ENCODE assay signal across 24 cellular contexts in genomic region chrX:65608021-65608420, GRCh38. TPM values are rescaled to one million over a fixed set of nuclear protein-coding genes. Genes with fewer than 3 reads are reported as not detected.
DNase-seq lines count a peak whose midpoint lies in the region; ATAC-seq, FAIRE-seq and TF ChIP-seq lines count a peak whose summit lies in the region.
"Had no signal": no experiment of that assay in that cellular context is flagged by ENCODE, and none has a peak within 500 bp of the region (broad histone marks: within the 10 kb centered on the region; RNA-seq: fewer than 3 reads in every experiment).

No MANE protein-coding gene starts in this region.

- H3K36me3 Mint-ChIP-seq in T-helper 2 cell treated with Interferon-gamma antibody and Interleukin-4, amounts not matched to agents 5 μg/mL and 100 μg/mL, for 36 hours (ENCODE audit: low read depth) = peaks cover 5% of the 10 kb centered on the region
- no peaks in the 10 kb centered on the region for H3K36me3 Mint-ChIP-seq in natural killer cell
- H3K36me3 Mint-ChIP-seq: stimulated activated naive B cell treated with anti-CD40 and anti-IgM and Interleukin-4, amounts not matched to agents 10 μg/mL and 1 μg/mL and 100 μg/mL, for 72 hours had no signal

- H3K4me3 ChIP-seq in bronchial epithelial cell (ENCODE audit: low read depth, low read length) = no peak overlapping the region
- H3K4me3 ChIP-seq: cardiac muscle cell, HAP-1, heart right ventricle, K562, SK-N-MC, thyroid gland had no signal

- intact Hi-C loops in natural killer cell (cut with micrococcal nuclease) = no loop called here

- ATAC-seq in natural killer cell (no peak), GM19467 (IDR thresholded peaks at IDR 0.05; ENCODE audit: unreplicated experiment) (no peak)
- ATAC-seq: heart right ventricle, K562 had no signal

- no peaks in the 10 kb centered on the region for H3K36me3 ChIP-seq in bronchial epithelial cell (ENCODE audit: control insufficient read depth, insufficient read depth, low read length)
- H3K36me3 ChIP-seq: cardiac muscle cell, HAP-1, heart right ventricle, thyroid gland had no signal

- FAIRE-seq in bronchial epithelial cell (lab: Jason Lieb, UNC) = peak; percentile 50
- FAIRE-seq: K562 had no signal

- no peaks in the 10 kb centered on the region for H3K27me3 Mint-ChIP-seq in T-helper 2 cell treated with Interferon-gamma antibody and Interleukin-4, amounts not matched to agents 5 μg/mL and 100 μg/mL, for 36 hours (ENCODE audit: low read depth)
- H3K27me3 Mint-ChIP-seq in natural killer cell (ENCODE audit: low read depth in 2 of 2) = no peaks in the 10 kb centered on the region
- H3K27me3 Mint-ChIP-seq: activated B cell treated with CpG ODN at 0.5 μM for 24 hours; dendritic cell treated with granulocyte-macrophage colony-stimulating factor and Interleukin-4, amounts not matched to agents 40 ng/mL and 50 ng/mL, for 4 days had no signal

- H3K27ac Mint-ChIP-seq in T-helper 2 cell treated with Interferon-gamma antibody and Interleukin-4, amounts not matched to agents 5 μg/mL and 100 μg/mL, for 36 hours = peak overlapping the region; percentile 78
- H3K27ac Mint-ChIP-seq in natural killer cell = peak overlapping the region; percentile 60 to 77
- H3K27ac Mint-ChIP-seq: activated B cell treated with CpG ODN at 0.5 μM for 24 hours; dendritic cell treated with granulocyte-macrophage colony-stimulating factor and Interleukin-4, amounts not matched to agents 40 ng/mL and 50 ng/mL, for 4 days; stimulated activated naive B cell treated with anti-CD40 and anti-IgM and Interleukin-4, amounts not matched to agents 10 μg/mL and 1 μg/mL and 100 μg/mL, for 72 hours had no signal

- H3K9me3 Mint-ChIP-seq in T-helper 2 cell treated with Interferon-gamma antibody and Interleukin-4, amounts not matched to agents 5 μg/mL and 100 μg/mL, for 36 hours = no peaks in the 10 kb centered on the region
- H3K9me3 Mint-ChIP-seq in natural killer cell = no peaks in the 10 kb centered on the region
- H3K9me3 Mint-ChIP-seq: activated B cell treated with CpG ODN at 0.5 μM for 24 hours; dendritic cell treated with granulocyte-macrophage colony-stimulating factor and Interleukin-4, amounts not matched to agents 40 ng/mL and 50 ng/mL, for 4 days had no signal

- no peaks in the 10 kb centered on the region for H3K27me3 ChIP-seq in bronchial epithelial cell (ENCODE audit: control insufficient read depth, insufficient read depth, low read length)
- H3K27me3 ChIP-seq: cardiac muscle cell, thyroid gland had no signal

- no peak overlapping the region for H3K4me3 Mint-ChIP-seq in T-helper 2 cell treated with Interferon-gamma antibody and Interleukin-4, amounts not matched to agents 5 μg/mL and 100 μg/mL, for 36 hours
- H3K4me3 Mint-ChIP-seq in natural killer cell = peak overlapping the region; percentile 60
- H3K4me3 Mint-ChIP-seq: activated B cell treated with CpG ODN at 0.5 μM for 24 hours; dendritic cell treated with granulocyte-macrophage colony-stimulating factor and Interleukin-4, amounts not matched to agents 40 ng/mL and 50 ng/mL, for 4 days; stimulated activated naive B cell treated with anti-CD40 and anti-IgM and Interleukin-4, amounts not matched to agents 10 μg/mL and 1 μg/mL and 100 μg/mL, for 72 hours had no signal

- DNase-seq in T-helper 2 cell treated with Interferon-gamma antibody and Interleukin-4, amounts not matched to agents 5 μg/mL and 100 μg/mL, for 36 hours (ENCODE audit: low spot score) = no peak
- no peak for DNase-seq in T-helper 2 cell
- peak; percentile 8 for DNase-seq in M059J (ENCODE audit: low read depth)
- peak; percentile 41 for DNase-seq in bronchial epithelial cell (ENCODE audit: low read depth)
- no peak for DNase-seq in natural killer cell
- DNase-seq in erythroblast (lab: John Stamatoyannopoulos, UW) = no peak
- DNase-seq in NCI-H2171 (lab: John Stamatoyannopoulos, UW) = no peak
- DNase-seq: 8988T; activated B cell treated with CpG ODN at 0.5 μM for 24 hours; activated effector memory CD4-positive, alpha-beta T cell treated with anti-CD3 and anti-CD28 coated beads, Interleukin-2, amount 50 U/mL, for 16 hours; DMS79; heart right ventricle; NCI-H146; NCI-H69; stimulated activated CD4-positive, alpha-beta T cell treated with anti-CD3 and anti-CD28 coated beads, Interleukin-2, amount 100 ng/mL, for 24 hours; stimulated activated naive B cell treated with anti-CD40 and anti-IgM and Interleukin-4, amounts not matched to agents 10 μg/mL and 1 μg/mL and 100 μg/mL, for 72 hours; T1000; thyroid gland had no signal

- TF ChIP-seq CTCF in bronchial epithelial cell (IDR thresholded peaks at IDR 0.05; ENCODE audit: insufficient read depth, low read length, severe bottlenecking) = no peak
- no peak for TF ChIP-seq CTCF in natural killer cell (IDR thresholded peaks at IDR 0.05)

- no peak for TF ChIP-seq POLR2A in erythroblast (IDR thresholded peaks at IDR 0.05; ENCODE audit: low read length)

- peaks cover 33% of the 10 kb centered on the region for H3K4me1 Mint-ChIP-seq in T-helper 2 cell treated with Interferon-gamma antibody and Interleukin-4, amounts not matched to agents 5 μg/mL and 100 μg/mL, for 36 hours (ENCODE audit: low read depth)
- H3K4me1 Mint-ChIP-seq in natural killer cell = peaks cover 55% of the 10 kb centered on the region in 2 donors
- H3K4me1 Mint-ChIP-seq: stimulated activated naive B cell treated with anti-CD40 and anti-IgM and Interleukin-4, amounts not matched to agents 10 μg/mL and 1 μg/mL and 100 μg/mL, for 72 hours had no signal

RNA-seq across cellular contexts. Expression of gene MSN, which starts 59.4 kb away (rescaled TPM):
- 597 and 706 TPM in 2 replicates for total RNA-seq in M059J (2014; rRNA removed; shearing (Covaris generic))
- total RNA-seq in bronchial epithelial cell = 63.2 and 86.1 TPM in 2 replicates
- total RNA-seq in natural killer cell = 1,000 to 10,000 TPM in 1 of 3 donors, 100 to 1,000 TPM in 2; 866 to 1,028 (median 919) TPM

Comparison
In these comparisons a context has a peak if more than half of its experiments do, and no peak if none do; other contexts are left out.
1. DNase-seq: peak in M059J (single experiment) and bronchial epithelial cell (single experiment); none in T-helper 2 cell treated with Interferon-gamma antibody and Interleukin-4, amounts not matched to agents 5 μg/mL and 100 μg/mL, for 36 hours (single experiment), T-helper 2 cell (0 of 5), natural killer cell (single experiment), erythroblast (0 of 2) and NCI-H2171 (single experiment).